1 cellular context compared by ENCODE assay signal in the genomic region with DNA sequence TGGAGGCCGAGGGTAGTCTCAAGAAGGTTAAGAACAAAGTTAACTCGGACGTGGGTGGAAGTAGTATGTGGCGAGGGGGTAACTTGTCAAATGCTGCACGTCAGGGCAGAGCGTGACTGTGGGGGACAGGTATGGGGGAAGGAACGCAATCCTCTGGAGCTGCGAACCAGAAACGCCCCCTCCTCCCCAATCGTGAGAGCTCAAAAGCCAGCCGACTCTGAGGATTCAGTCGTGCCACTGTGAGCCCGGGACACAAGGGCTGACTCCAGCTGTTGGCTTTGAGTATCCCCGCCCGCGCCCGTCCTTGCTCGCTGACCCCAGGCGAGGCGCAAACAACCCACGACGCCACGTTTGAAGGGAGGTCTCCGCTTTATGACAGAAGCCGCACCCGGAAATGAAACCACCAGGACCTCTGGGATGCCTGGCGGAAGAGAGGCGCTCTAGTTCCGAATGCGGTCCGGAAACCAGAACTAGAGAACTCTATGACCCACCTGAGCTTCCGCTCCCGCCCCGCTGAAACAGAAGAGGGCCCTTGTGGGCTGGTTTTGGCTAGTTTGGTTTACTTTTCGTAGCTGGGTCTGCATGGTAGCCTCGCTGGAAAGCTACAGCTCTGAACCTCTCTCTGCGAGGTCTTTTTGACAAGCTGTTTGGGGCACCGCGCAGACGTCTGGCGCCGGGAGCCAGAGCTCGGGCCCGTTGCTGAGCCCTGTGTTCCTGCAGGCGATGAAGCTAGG.
TF ChIP-seq lines count a peak whose summit lies in the region.

Gene PEX12, minus strand, starts transcription at position 377 of the 734 bp plus-strand sequence. CDS start 550 bp downstream, outside the sequence.

TF ChIP-seq in K562, 482 proteins besides CTCF, POLR2A, EP300 and RAD21 (continued from another document and continues in another):
- peak; percentile 27 for TF ChIP-seq PRDM10 (IDR thresholded peaks at IDR 0.05; ENCODE audit: partially characterized antibody)
- no peak for TF ChIP-seq CEBPG (CRISPR knock-in tag; IDR thresholded peaks at IDR 0.05)
- no peak for TF ChIP-seq CEBPG (tag; conservative IDR thresholded peaks at IDR 0.05 in 1 of 2, IDR thresholded peaks at IDR 0.05 in 1 of 2)
- no peak for TF ChIP-seq DEAF1 (CRISPR knock-in tag; IDR thresholded peaks at IDR 0.05)
- peak; percentile 74 for TF ChIP-seq ZFX (CRISPR knock-in tag; IDR thresholded peaks at IDR 0.05)
- TF ChIP-seq ZNF41 (CRISPR knock-in tag; conservative IDR thresholded peaks at IDR 0.05) = no peak
- no peak for TF ChIP-seq ZNF354B (CRISPR knock-in tag; IDR thresholded peaks at IDR 0.05)
- TF ChIP-seq TCF3 (CRISPR knock-in tag; IDR thresholded peaks at IDR 0.05) = 0 out of 2 replicates have a peak, but pooled peaks have one; percentile 1
- no peak for TF ChIP-seq SAFB (IDR thresholded peaks at IDR 0.05; ENCODE audit: borderline replicate concordance, low read depth, low read length)
- TF ChIP-seq ZNF311 (CRISPR knock-in tag; IDR thresholded peaks at IDR 0.05) = no peak
- TF ChIP-seq NCOA6 (IDR thresholded peaks at IDR 0.05) = no peak
- no peak for TF ChIP-seq ZNF586 (CRISPR knock-in tag; conservative IDR thresholded peaks at IDR 0.05)
- no peak for TF ChIP-seq HNRNPL (IDR thresholded peaks at IDR 0.05; ENCODE audit: low read depth, low read length)
- no peak for TF ChIP-seq NFIX (CRISPR knock-in tag; IDR thresholded peaks at IDR 0.05; ENCODE audit: low read depth)
- TF ChIP-seq MEF2D (tag; conservative IDR thresholded peaks at IDR 0.05; ENCODE audit: low read depth) = no peak
- peak; percentile 84; the same call in 1 of the 2 replicates for TF ChIP-seq ATF7 (IDR thresholded peaks at IDR 0.05)
- TF ChIP-seq ZNF518B (CRISPR knock-in tag; IDR thresholded peaks at IDR 0.05) = no peak
- TF ChIP-seq, protein P1, sequence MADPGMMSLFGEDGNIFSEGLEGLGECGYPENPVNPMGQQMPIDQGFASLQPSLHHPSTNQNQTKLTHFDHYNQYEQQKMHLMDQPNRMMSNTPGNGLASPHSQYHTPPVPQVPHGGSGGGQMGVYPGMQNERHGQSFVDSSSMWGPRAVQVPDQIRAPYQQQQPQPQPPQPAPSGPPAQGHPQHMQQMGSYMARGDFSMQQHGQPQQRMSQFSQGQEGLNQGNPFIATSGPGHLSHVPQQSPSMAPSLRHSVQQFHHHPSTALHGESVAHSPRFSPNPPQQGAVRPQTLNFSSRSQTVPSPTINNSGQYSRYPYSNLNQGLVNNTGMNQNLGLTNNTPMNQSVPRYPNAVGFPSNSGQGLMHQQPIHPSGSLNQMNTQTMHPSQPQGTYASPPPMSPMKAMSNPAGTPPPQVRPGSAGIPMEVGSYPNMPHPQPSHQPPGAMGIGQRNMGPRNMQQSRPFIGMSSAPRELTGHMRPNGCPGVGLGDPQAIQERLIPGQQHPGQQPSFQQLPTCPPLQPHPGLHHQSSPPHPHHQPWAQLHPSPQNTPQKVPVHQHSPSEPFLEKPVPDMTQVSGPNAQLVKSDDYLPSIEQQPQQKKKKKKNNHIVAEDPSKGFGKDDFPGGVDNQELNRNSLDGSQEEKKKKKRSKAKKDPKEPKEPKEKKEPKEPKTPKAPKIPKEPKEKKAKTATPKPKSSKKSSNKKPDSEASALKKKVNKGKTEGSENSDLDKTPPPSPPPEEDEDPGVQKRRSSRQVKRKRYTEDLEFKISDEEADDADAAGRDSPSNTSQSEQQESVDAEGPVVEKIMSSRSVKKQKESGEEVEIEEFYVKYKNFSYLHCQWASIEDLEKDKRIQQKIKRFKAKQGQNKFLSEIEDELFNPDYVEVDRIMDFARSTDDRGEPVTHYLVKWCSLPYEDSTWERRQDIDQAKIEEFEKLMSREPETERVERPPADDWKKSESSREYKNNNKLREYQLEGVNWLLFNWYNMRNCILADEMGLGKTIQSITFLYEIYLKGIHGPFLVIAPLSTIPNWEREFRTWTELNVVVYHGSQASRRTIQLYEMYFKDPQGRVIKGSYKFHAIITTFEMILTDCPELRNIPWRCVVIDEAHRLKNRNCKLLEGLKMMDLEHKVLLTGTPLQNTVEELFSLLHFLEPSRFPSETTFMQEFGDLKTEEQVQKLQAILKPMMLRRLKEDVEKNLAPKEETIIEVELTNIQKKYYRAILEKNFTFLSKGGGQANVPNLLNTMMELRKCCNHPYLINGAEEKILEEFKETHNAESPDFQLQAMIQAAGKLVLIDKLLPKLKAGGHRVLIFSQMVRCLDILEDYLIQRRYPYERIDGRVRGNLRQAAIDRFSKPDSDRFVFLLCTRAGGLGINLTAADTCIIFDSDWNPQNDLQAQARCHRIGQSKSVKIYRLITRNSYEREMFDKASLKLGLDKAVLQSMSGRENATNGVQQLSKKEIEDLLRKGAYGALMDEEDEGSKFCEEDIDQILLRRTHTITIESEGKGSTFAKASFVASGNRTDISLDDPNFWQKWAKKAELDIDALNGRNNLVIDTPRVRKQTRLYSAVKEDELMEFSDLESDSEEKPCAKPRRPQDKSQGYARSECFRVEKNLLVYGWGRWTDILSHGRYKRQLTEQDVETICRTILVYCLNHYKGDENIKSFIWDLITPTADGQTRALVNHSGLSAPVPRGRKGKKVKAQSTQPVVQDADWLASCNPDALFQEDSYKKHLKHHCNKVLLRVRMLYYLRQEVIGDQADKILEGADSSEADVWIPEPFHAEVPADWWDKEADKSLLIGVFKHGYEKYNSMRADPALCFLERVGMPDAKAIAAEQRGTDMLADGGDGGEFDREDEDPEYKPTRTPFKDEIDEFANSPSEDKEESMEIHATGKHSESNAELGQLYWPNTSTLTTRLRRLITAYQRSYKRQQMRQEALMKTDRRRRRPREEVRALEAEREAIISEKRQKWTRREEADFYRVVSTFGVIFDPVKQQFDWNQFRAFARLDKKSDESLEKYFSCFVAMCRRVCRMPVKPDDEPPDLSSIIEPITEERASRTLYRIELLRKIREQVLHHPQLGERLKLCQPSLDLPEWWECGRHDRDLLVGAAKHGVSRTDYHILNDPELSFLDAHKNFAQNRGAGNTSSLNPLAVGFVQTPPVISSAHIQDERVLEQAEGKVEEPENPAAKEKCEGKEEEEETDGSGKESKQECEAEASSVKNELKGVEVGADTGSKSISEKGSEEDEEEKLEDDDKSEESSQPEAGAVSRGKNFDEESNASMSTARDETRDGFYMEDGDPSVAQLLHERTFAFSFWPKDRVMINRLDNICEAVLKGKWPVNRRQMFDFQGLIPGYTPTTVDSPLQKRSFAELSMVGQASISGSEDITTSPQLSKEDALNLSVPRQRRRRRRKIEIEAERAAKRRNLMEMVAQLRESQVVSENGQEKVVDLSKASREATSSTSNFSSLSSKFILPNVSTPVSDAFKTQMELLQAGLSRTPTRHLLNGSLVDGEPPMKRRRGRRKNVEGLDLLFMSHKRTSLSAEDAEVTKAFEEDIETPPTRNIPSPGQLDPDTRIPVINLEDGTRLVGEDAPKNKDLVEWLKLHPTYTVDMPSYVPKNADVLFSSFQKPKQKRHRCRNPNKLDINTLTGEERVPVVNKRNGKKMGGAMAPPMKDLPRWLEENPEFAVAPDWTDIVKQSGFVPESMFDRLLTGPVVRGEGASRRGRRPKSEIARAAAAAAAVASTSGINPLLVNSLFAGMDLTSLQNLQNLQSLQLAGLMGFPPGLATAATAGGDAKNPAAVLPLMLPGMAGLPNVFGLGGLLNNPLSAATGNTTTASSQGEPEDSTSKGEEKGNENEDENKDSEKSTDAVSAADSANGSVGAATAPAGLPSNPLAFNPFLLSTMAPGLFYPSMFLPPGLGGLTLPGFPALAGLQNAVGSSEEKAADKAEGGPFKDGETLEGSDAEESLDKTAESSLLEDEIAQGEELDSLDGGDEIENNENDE (IDR thresholded peaks at IDR 0.05; ENCODE audit: low read depth, low read length) = no peak
- no peak for TF ChIP-seq MAFF (IDR thresholded peaks at IDR 0.05; ENCODE audit: low read length)
- TF ChIP-seq ZNF766 (CRISPR knock-in tag; conservative IDR thresholded peaks at IDR 0.05) = no peak; the same call in 1 of the 2 replicates
- no peak for TF ChIP-seq GABPB2 (CRISPR knock-in tag; conservative IDR thresholded peaks at IDR 0.05)
- peak; percentile 7; the same call in 1 of the 2 replicates for TF ChIP-seq STAT5A (IDR thresholded peaks at IDR 0.05; ENCODE audit: borderline replicate concordance, low read length)
- TF ChIP-seq ZC3H8 (IDR thresholded peaks at IDR 0.05) = no peak
- no peak for TF ChIP-seq PHF21A (IDR thresholded peaks at IDR 0.05; ENCODE audit: borderline replicate concordance, low read depth)
- TF ChIP-seq FOXJ2 (tag; IDR thresholded peaks at IDR 0.05) = no peak
- 0 out of 4 replicates have a peak, but pooled peaks of 1 of the 2 experiments have one; percentile 52 for TF ChIP-seq UBTF (IDR thresholded peaks at IDR 0.05; ENCODE audit: borderline replicate concordance in 1 of 2, low read depth in 2 of 2, low read length in 2 of 2)
- no peak for TF ChIP-seq MEIS2 (IDR thresholded peaks at IDR 0.05; ENCODE audit: partially characterized antibody)
- TF ChIP-seq ZNF511 (CRISPR knock-in tag; IDR thresholded peaks at IDR 0.05) = no peak
- TF ChIP-seq ZKSCAN1 (IDR thresholded peaks at IDR 0.05; ENCODE audit: low read depth, low read length) = peak; percentile 20; the same call in 1 of the 2 replicates
